In the genomic region with DNA sequence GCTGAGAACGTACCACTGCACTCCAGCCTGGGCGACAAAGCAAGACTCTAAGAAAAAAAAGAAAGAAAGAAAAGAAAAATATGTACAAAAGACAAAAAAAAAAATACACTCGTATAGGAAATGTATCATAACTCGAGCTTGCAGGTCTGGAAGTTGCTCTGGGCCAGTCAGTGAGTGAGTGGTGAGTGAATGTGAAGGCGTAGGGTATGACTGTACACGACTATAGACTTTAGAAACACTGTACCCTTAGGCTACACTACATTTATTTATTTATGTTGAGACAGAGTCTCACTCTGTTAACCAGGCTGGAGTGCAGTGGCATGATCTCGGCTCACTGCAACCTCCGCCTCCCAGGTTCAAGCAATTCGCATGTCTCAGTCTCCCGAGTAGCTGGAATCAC, we compare ENCODE assay signal across 20 cellular contexts. TPM values are rescaled to one million over a fixed set of nuclear protein-coding genes. Genes with fewer than 3 reads are reported as not detected.
DNase-seq lines count a peak whose midpoint lies in the region; ATAC-seq and TF ChIP-seq lines count a peak whose summit lies in the region.
"Had no signal": no experiment of that assay in that cellular context is flagged by ENCODE, and none has a peak within 500 bp of the region (broad histone marks: within the 10 kb centered on the region; RNA-seq: fewer than 3 reads in every experiment).

No MANE protein-coding gene starts in this region.

- H3K9me1 ChIP-seq in IMR-90 (ENCODE audit: insufficient read depth, low read length) = peaks cover 12% of the 10 kb centered on the region; the same call in 1 of the 2 replicates

- no peak overlapping the region for H3K27ac ChIP-seq in IMR-90 (ENCODE audit: insufficient read depth, low read length)
- no peak overlapping the region for H3K27ac ChIP-seq in hepatocyte

- DNase-seq in Daoy (ENCODE audit: low read depth) (peak; percentile 35), IMR-90 (peak; percentile 87), amniotic stem cell (lab: John Stamatoyannopoulos, UW) (peak; percentile 37), foreskin melanocyte (peak; percentile 18), hepatocyte (ENCODE audit: low spot score) (no peak), NCI-H2029 (lab: John Stamatoyannopoulos, UW) (no peak)
- DNase-seq: BE2C; Caco-2; CD4-positive, CD25-positive, alpha-beta regulatory T cell; DMS153; KG1; NCI-H1417 treated with DMSO at 0.1 percent for 48 hours; NCI-H187 treated with DMSO at 0.1 percent for 48 hours; NCI-H226; NCI-H524 had no signal

- no peak for TF ChIP-seq RAD21 in IMR-90 (IDR thresholded peaks at IDR 0.05; ENCODE audit: low read length)

- WGBS in IMR-90 (ENCODE audit: extremely low coverage in 2 of 2, insufficient read length in 1 of 2), 2 experiments = no CpG with 5 or more reads among the region's 10 CpGs
- WGBS in hepatocyte (ENCODE audit: low lambda C conversion rate, missing lambda C conversion rate) = 91% methylated on average over 10 of the region's 10 CpGs

- ATAC-seq in IMR-90 (ENCODE audit: low read depth) (peak; percentile 90), HG02884 (IDR thresholded peaks at IDR 0.05; ENCODE audit: unreplicated experiment) (no peak), HG03045 (IDR thresholded peaks at IDR 0.05; ENCODE audit: unreplicated experiment) (no peak)
- ATAC-seq: HepG2, Right ventricle myocardium inferior had no signal

- no peaks in the 10 kb centered on the region for H3K79me2 ChIP-seq in hepatocyte

- H4K20me1 ChIP-seq in IMR-90 (ENCODE audit: insufficient read depth, low read length) = no peaks in the 10 kb centered on the region
- H4K20me1 ChIP-seq in hepatocyte (ENCODE audit: insufficient read depth, poor library complexity, severe bottlenecking) = no peaks in the 10 kb centered on the region

- H3K9me3 ChIP-seq in IMR-90 (ENCODE audit: control insufficient read depth, insufficient read depth, low read length) (no peaks in the 10 kb centered on the region), hepatocyte (ENCODE audit: low read depth) (no peaks in the 10 kb centered on the region)
- H3K9me3 ChIP-seq: BE2C, Caco-2 had no signal

- H3K36me3 ChIP-seq in IMR-90 (ENCODE audit: control insufficient read depth, insufficient read depth, low read length) (peaks cover 50% of the 10 kb centered on the region), hepatocyte (replicated peaks; ENCODE audit: insufficient read depth, low read depth) (no peaks in the 10 kb centered on the region)
- H3K36me3 ChIP-seq: BE2C had no signal

- dilution Hi-C loops in IMR-90 (cut with HindIII; ENCODE audit: low sequenced_read_pairs, unreplicated experiment) = no loop called here

- no peaks in the 10 kb centered on the region for H3K27me3 ChIP-seq in IMR-90 (ENCODE audit: control insufficient read depth, insufficient read depth, low read length)
- no peaks in the 10 kb centered on the region for H3K27me3 ChIP-seq in hepatocyte

- H3K56ac ChIP-seq in IMR-90 (ENCODE audit: extremely low read depth, insufficient read depth, low read length) = no peak overlapping the region

- no peak overlapping the region for H3K18ac ChIP-seq in IMR-90 (ENCODE audit: low read depth, low read length)

- H2AK9ac ChIP-seq in IMR-90 (replicated peaks; ENCODE audit: low read depth, low read length, poor library complexity) = no peak overlapping the region

- intact Hi-C loops in IMR-90 (cut with micrococcal nuclease) = no loop called here

- CTCF ChIA-PET in IMR-90 (lab: Yijun Ruan, JAX) = no interaction called here

- no peak overlapping the region for H4K91ac ChIP-seq in IMR-90 (ENCODE audit: insufficient read depth, low read depth, low read length)

- H3K23ac ChIP-seq in IMR-90 (ENCODE audit: low read depth, low read length) = no peak overlapping the region

- no peak overlapping the region for H2AFZ ChIP-seq in IMR-90 (replicated peaks; ENCODE audit: low read length, poor library complexity)
- H2AFZ ChIP-seq in hepatocyte = no peak overlapping the region

- H4K5ac ChIP-seq in IMR-90 (ENCODE audit: low read depth, low read length) = no peak overlapping the region

- no peak overlapping the region for H2BK15ac ChIP-seq in IMR-90 (ENCODE audit: low read depth, low read length)

- no peak overlapping the region for H3K14ac ChIP-seq in IMR-90 (replicated peaks; ENCODE audit: low read depth, low read length)

- H4K8ac ChIP-seq in IMR-90 (ENCODE audit: low read depth in 2 of 2, low read length in 2 of 2) = no peak overlapping the region

- POLR2A ChIA-PET in IMR-90 (lab: Charles Lee; ENCODE audit: unreplicated experiment) = no interaction called here

- no peaks in the 10 kb centered on the region for H3K9me2 ChIP-seq in hepatocyte (replicated peaks; ENCODE audit: insufficient read depth)

- no peaks in the 10 kb centered on the region for H3K4me1 ChIP-seq in IMR-90 (ENCODE audit: control insufficient read depth, insufficient read depth, low read length)
- no peaks in the 10 kb centered on the region for H3K4me1 ChIP-seq in hepatocyte (ENCODE audit: insufficient read depth)
- H3K4me1 ChIP-seq: BE2C, Caco-2 had no signal

- no peak overlapping the region for H2BK5ac ChIP-seq in IMR-90 (ENCODE audit: low read depth, low read length, poor library complexity, severe bottlenecking)

- BruUV-seq in IMR-90 (replicated peaks; lab: Mats Ljungman, UMichigan) = no TSS peak

- TF ChIP-seq POLR2A in IMR-90 (IDR thresholded peaks at IDR 0.05; ENCODE audit: low read depth, low read length) = no peak

- no peak overlapping the region for H3K9ac ChIP-seq in IMR-90 (ENCODE audit: low read depth, low read length)

- in situ Hi-C loops in IMR-90 (cut with MboI; ENCODE audit: low sequenced_read_pairs) = no loop called here

- no peak overlapping the region for H2BK20ac ChIP-seq in IMR-90 (ENCODE audit: low read depth, low read length)

- no peak overlapping the region for H2AK5ac ChIP-seq in IMR-90 (ENCODE audit: low read depth, low read length)

- no peak overlapping the region for H3K4me2 ChIP-seq in IMR-90 (ENCODE audit: low read depth, low read length)
- H3K4me2 ChIP-seq in hepatocyte = no peak overlapping the region

- H2BK120ac ChIP-seq in IMR-90 (ENCODE audit: low read depth, low read length) = no peak overlapping the region

- H3K4ac ChIP-seq in IMR-90 (ENCODE audit: low read depth, low read length) = no peak overlapping the region

- H3K79me1 ChIP-seq in IMR-90 (ENCODE audit: low read depth in 1 of 2, low read length in 2 of 2) = no peaks in the 10 kb centered on the region

- H3K4me3 ChIP-seq in IMR-90 (ENCODE audit: insufficient read depth, low read depth, low read length) = no peak overlapping the region
- H3K4me3 ChIP-seq in hepatocyte = no peak overlapping the region

- TF ChIP-seq CTCF in IMR-90 (conservative IDR thresholded peaks at IDR 0.05; ENCODE audit: low read depth, low read length) = no peak
- no peak for TF ChIP-seq CTCF in hepatocyte (IDR thresholded peaks at IDR 0.05; ENCODE audit: poor library complexity)

TF ChIP-seq in IMR-90, 13 proteins besides CTCF, POLR2A, EP300 and RAD21:
- TF ChIP-seq MAZ (IDR thresholded peaks at IDR 0.05; ENCODE audit: borderline replicate concordance, low read depth, low read length) = no peak
- no peak for TF ChIP-seq MXI1 (IDR thresholded peaks at IDR 0.05; ENCODE audit: borderline replicate concordance, low read depth, low read length)
- no peak for TF ChIP-seq SMC3 (IDR thresholded peaks at IDR 0.05; ENCODE audit: low read depth, low read length)
- TF ChIP-seq FOS (IDR thresholded peaks at IDR 0.05; ENCODE audit: low read depth, low read length) = no peak
- TF ChIP-seq, protein P1, sequence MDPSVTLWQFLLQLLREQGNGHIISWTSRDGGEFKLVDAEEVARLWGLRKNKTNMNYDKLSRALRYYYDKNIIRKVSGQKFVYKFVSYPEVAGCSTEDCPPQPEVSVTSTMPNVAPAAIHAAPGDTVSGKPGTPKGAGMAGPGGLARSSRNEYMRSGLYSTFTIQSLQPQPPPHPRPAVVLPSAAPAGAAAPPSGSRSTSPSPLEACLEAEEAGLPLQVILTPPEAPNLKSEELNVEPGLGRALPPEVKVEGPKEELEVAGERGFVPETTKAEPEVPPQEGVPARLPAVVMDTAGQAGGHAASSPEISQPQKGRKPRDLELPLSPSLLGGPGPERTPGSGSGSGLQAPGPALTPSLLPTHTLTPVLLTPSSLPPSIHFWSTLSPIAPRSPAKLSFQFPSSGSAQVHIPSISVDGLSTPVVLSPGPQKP (IDR thresholded peaks at IDR 0.05; ENCODE audit: borderline replicate concordance, low read depth, low read length) = no peak
- TF ChIP-seq, protein P2, sequence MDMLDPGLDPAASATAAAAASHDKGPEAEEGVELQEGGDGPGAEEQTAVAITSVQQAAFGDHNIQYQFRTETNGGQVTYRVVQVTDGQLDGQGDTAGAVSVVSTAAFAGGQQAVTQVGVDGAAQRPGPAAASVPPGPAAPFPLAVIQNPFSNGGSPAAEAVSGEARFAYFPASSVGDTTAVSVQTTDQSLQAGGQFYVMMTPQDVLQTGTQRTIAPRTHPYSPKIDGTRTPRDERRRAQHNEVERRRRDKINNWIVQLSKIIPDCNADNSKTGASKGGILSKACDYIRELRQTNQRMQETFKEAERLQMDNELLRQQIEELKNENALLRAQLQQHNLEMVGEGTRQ (IDR thresholded peaks at IDR 0.05; ENCODE audit: low read depth, low read length) = no peak
- no peak for TF ChIP-seq NFE2L2 (IDR thresholded peaks at IDR 0.05; ENCODE audit: low read depth, low read length)
- TF ChIP-seq BHLHE40 (IDR thresholded peaks at IDR 0.05; ENCODE audit: low read depth, low read length) = no peak
- no peak for TF ChIP-seq CHD1 (IDR thresholded peaks at IDR 0.05; ENCODE audit: low read depth, low read length)
TF ChIP-seq in IMR-90: peak in this region for 0.

RNA-seq across cellular contexts. Expression of a gene that starts 29.4 kb away (rescaled TPM):
- 4.4 and 6.5 TPM in 2 replicates for total RNA-seq in Daoy (2014; rRNA removed; shearing (Covaris generic))
- 5.8 and 5.9 TPM in 2 replicates for total RNA-seq in IMR-90 (2012; rRNA removed)
- 2.4 and 2.7 TPM in 2 replicates for polyA plus RNA-seq in IMR-90 (2012; rRNA removed)
- polyA plus RNA-seq in IMR-90 (2012; cell fraction: cytosol; rRNA removed) = 1.5 and 1.9 TPM in 2 replicates
- 6.1 and 7.2 TPM in 2 replicates for polyA plus RNA-seq in IMR-90 (2012; cell fraction: nucleus; rRNA removed; ENCODE audit: low replicate concordance)
- total RNA-seq in hepatocyte = 3.6 and 4.2 TPM in 2 replicates
- 2.7 and 3.0 TPM in 2 replicates for polyA plus RNA-seq in hepatocyte
- total RNA-seq: A172, Caco-2, HepG2 had no signal
- polyA plus RNA-seq: HepG2 had no signal

RNA-seq across cellular contexts. Expression of a gene that starts 32.0 kb away (rescaled TPM):
- total RNA-seq in Daoy (2014; rRNA removed; shearing (Covaris generic)) = 18.3 and 25.7 TPM in 2 replicates
- total RNA-seq in IMR-90 (2012; rRNA removed) = 15.3 and 16.8 TPM in 2 replicates
- polyA plus RNA-seq in IMR-90 (2012; rRNA removed) = 18.8 and 18.9 TPM in 2 replicates
- 9.8 and 15.9 TPM in 2 replicates for polyA plus RNA-seq in IMR-90 (2012; cell fraction: cytosol; rRNA removed)
- polyA plus RNA-seq in IMR-90 (2012; cell fraction: nucleus; rRNA removed; ENCODE audit: low replicate concordance) = 29.5 and 41.2 TPM in 2 replicates
- total RNA-seq in hepatocyte = 8.6 and 13.2 TPM in 2 replicates
- polyA plus RNA-seq in hepatocyte = 4.6 and 4.8 TPM in 2 replicates
- total RNA-seq: Caco-2 had no signal

Comparison
In these comparisons a context has a peak if more than half of its experiments do, and no peak if none do; other contexts are left out.
1. DNase-seq: peak in Daoy (single experiment), IMR-90 (single experiment), amniotic stem cell (single experiment) and foreskin melanocyte (single experiment); none in hepatocyte (single experiment) and NCI-H2029 (single experiment).